Comparison of ENCODE assay signal across 8 cellular contexts in genomic region chr10:59362184-59362966, GRCh38. TPM values are rescaled to one million over a fixed set of nuclear protein-coding genes. Genes with fewer than 3 reads are reported as not detected.
DNase-seq lines count a peak whose midpoint lies in the region; ATAC-seq, FAIRE-seq and TF ChIP-seq lines count a peak whose summit lies in the region.

Gene FAM13C, minus strand, starts transcription at chr10:59362549. Its CDS starts 89 bp downstream, at chr10:59362460.

- H3K9ac ChIP-seq in PC-3 (ENCODE audit: low read length) (0 out of 2 replicates have a peak within 1 kb of the TSS, but pooled peaks have one; percentile 9), kidney (ENCODE audit: low read length in 2 of 2) (peak within 1 kb of the TSS; percentile 5 to 54), smooth muscle cell (ENCODE audit: low read depth) (peak within 1 kb of the TSS; percentile 61)

- no peaks in the 10 kb centered on the region for H3F3A ChIP-seq in PC-3 (ENCODE audit: low read length, unreplicated experiment)
- H3F3A ChIP-seq in smooth muscle cell (ENCODE audit: low read depth), result peaks cover 3% of the 10 kb centered on the region

- no peaks in the 10 kb centered on the region for H4K20me1 ChIP-seq in PC-3 (ENCODE audit: low read length)
- no peaks in the 10 kb centered on the region for H4K20me1 ChIP-seq in smooth muscle cell (ENCODE audit: low read depth)

- H3K9me3 ChIP-seq in PC-3 (ENCODE audit: low read length), result no peaks in the 10 kb centered on the region
- no peaks in the 10 kb centered on the region for H3K9me3 ChIP-seq in kidney (ENCODE audit: control insufficient read depth in 1 of 2, low read length in 2 of 2)
- no peaks in the 10 kb centered on the region for H3K9me3 ChIP-seq in smooth muscle cell (replicated peaks; ENCODE audit: low read depth)

- FAIRE-seq in kidney (lab: Jason Lieb, UNC), result no peak

- no TSS peak for BruUV-seq in PC-3 (replicated peaks; lab: Mats Ljungman, UMichigan)

- TF ChIP-seq CTCF in PC-3 (conservative IDR thresholded peaks at IDR 0.05; ENCODE audit: low read depth, low read length) (no peak), kidney (IDR thresholded peaks at IDR 0.05; ENCODE audit: borderline replicate concordance, extremely low read depth, insufficient read depth) (no peak), smooth muscle cell (IDR thresholded peaks at IDR 0.05; ENCODE audit: borderline replicate concordance, insufficient read depth, poor library complexity, severe bottlenecking) (no peak)

- DNase-seq in DMS79 (lab: John Stamatoyannopoulos, UW), result peak; percentile 59
- peak; percentile 70 for DNase-seq in PC-3
- DNase-seq in cerebellum (ENCODE audit: low spot score), result peak; percentile 81
- DNase-seq in kidney, result peak; percentile 87
- peak; percentile 9 for DNase-seq in smooth muscle cell (lab: John Stamatoyannopoulos, UW; ENCODE audit: unreplicated experiment)
- DNase-seq in NAMALWA (ENCODE audit: low spot score), result no peak

- H3K27me3 ChIP-seq in PC-3 (ENCODE audit: low read length) (peaks cover 22% of the 10 kb centered on the region), smooth muscle cell (ENCODE audit: low read depth) (peaks cover 12% of the 10 kb centered on the region)

- no peaks in the 10 kb centered on the region for H3K9me2 ChIP-seq in PC-3 (replicated peaks; ENCODE audit: low read length)

- H2AFZ ChIP-seq in PC-3 (ENCODE audit: low read length) (peak within 1 kb of the TSS; percentile 83), smooth muscle cell (ENCODE audit: low read depth) (peak within 1 kb of the TSS; percentile 95)

- intact Hi-C loops in PC-3 (cut with micrococcal nuclease), result loop anchor here (5.0 kb wide), 1 partner anchor 120 kb away; no protein-coding TSS in a partner anchor
- intact Hi-C loops in kidney (cut with DNase I), result no loop called here

- POLR2A ChIA-PET in PC-3 (lab: Charles Lee; ENCODE audit: unreplicated experiment), result interaction anchor here (0.5 to 0.6 kb wide), 2 partner anchors 9 to 42 kb away, joined by 3 to 5 read pairs; no protein-coding TSS in a partner anchor

- no peaks in the 10 kb centered on the region for H3K79me2 ChIP-seq in PC-3 (ENCODE audit: low read length)
- no peaks in the 10 kb centered on the region for H3K79me2 ChIP-seq in smooth muscle cell (ENCODE audit: low read depth)

- H3K4me2 ChIP-seq in PC-3 (ENCODE audit: low read length) (peak within 1 kb of the TSS; percentile 89), smooth muscle cell (peak within 1 kb of the TSS; percentile 100)

- peak within 1 kb of the TSS; percentile 66 for H3K4me3 ChIP-seq in PC-3 (ENCODE audit: low read length)
- peak within 1 kb of the TSS; percentile 67 to 82 for H3K4me3 ChIP-seq in kidney (ENCODE audit: low read length in 2 of 2)
- H3K4me3 ChIP-seq in smooth muscle cell, result peak within 1 kb of the TSS; percentile 61

- ATAC-seq in HG03066 (IDR thresholded peaks at IDR 0.05; ENCODE audit: low read depth, unreplicated experiment), result peak; percentile 52
- peak; percentile 89 for ATAC-seq in PC-3
- ATAC-seq in GM19328 (IDR thresholded peaks at IDR 0.05; ENCODE audit: unreplicated experiment), result no peak

- H3K36me3 ChIP-seq in PC-3 (ENCODE audit: low read depth, low read length), result no peaks in the 10 kb centered on the region
- no peaks in the 10 kb centered on the region for H3K36me3 ChIP-seq in kidney (ENCODE audit: control insufficient read depth in 1 of 2, insufficient read depth in 2 of 2, low read length in 2 of 2)
- no peaks in the 10 kb centered on the region for H3K36me3 ChIP-seq in smooth muscle cell (ENCODE audit: low read depth)

- peaks cover 11% of the 10 kb centered on the region for H3K4me1 ChIP-seq in PC-3 (ENCODE audit: insufficient read depth, low read length)
- H3K4me1 ChIP-seq in kidney (ENCODE audit: control insufficient read depth in 1 of 2, insufficient read depth in 1 of 2, low read depth in 1 of 2, low read length in 2 of 2), result peaks cover 0 to 3% of the 10 kb centered on the region in 2 donors
- peaks cover 18% of the 10 kb centered on the region for H3K4me1 ChIP-seq in smooth muscle cell (ENCODE audit: low read depth)

- CTCF ChIA-PET in PC-3 (lab: Charles Lee), result interaction anchor here (0.7 kb wide), 1 partner anchor 262 kb away, joined by 3 read pairs; no protein-coding TSS in a partner anchor

- H3K27ac ChIP-seq in PC-3 (ENCODE audit: low read length) (no peak within 1 kb of the TSS), kidney (ENCODE audit: low read depth in 2 of 2, low read length in 2 of 2) (peak within 1 kb of the TSS; percentile 48 to 59), smooth muscle cell (ENCODE audit: low read depth) (no peak within 1 kb of the TSS)

- WGBS in smooth muscle cell (ENCODE audit: low lambda C conversion rate), result 2% methylated on average over 37 of the region's 42 CpGs

RNA-seq across cellular contexts. Expression of gene FAM13C, which starts in this region (rescaled TPM):
- total RNA-seq in PC-3 (2014; rRNA removed), result 0.07 and 0.63 TPM in 2 replicates
- 66.1 TPM for total RNA-seq in cerebellum
- 8.8 TPM for total RNA-seq in kidney
- polyA plus RNA-seq in kidney (ENCODE audit: insufficient read depth, low read depth, low replicate concordance), result 1.5 TPM
- 0.76 TPM in 1 of 2 replicates, not detected in the other for total RNA-seq in smooth muscle cell
- polyA plus RNA-seq in smooth muscle cell, result not detected in 2 replicates

Comparison
In these comparisons a context has a peak if more than half of its experiments do, and no peak if none do; other contexts are left out.
1. Peak in DNase-seq, ATAC-seq, H3K4me3 ChIP-seq, H3K9ac ChIP-seq and H3K4me2 ChIP-seq in PC-3; RNA of the gene not detected or under 1 TPM.
2. Peak in DNase-seq, H3K4me3 ChIP-seq, H3K9ac ChIP-seq and H3K4me2 ChIP-seq in smooth muscle cell; RNA of the gene not detected or under 1 TPM.
3. H3K27ac ChIP-seq: peak in kidney (2 of 2); none in PC-3 (single experiment) and smooth muscle cell (single experiment).
4. H3K9ac ChIP-seq: peak in every context shown above with its lines; median percentile 61 in smooth muscle cell; 30 in kidney; 9 in PC-3.
5. Peak in every context shown above with its lines, with median percentiles within 50 percentile points of each other: H3K4me3 ChIP-seq.